In genomic region chr17:75526555-75527270, GRCh38 we compare ENCODE assay signal across 9 cellular contexts. TPM values are rescaled to one million over a fixed set of nuclear protein-coding genes. Genes with fewer than 3 reads are reported as not detected.
DNase-seq lines count a peak whose midpoint lies in the region; FAIRE-seq lines count a peak whose summit lies in the region.
"Had no signal": no experiment of that assay in that cellular context is flagged by ENCODE, and none has a peak within 500 bp of the region (broad histone marks: within the 10 kb centered on the region; RNA-seq: fewer than 3 reads in every experiment).

No MANE protein-coding gene starts in this region.

- peak overlapping the region; percentile 94 to 100 (median 99) for H3K4me2 ChIP-seq in BLaER1 treated with 17β-estradiol and CSF1 and Interleukin-3, amounts not matched to agents 10 nM and 100 nM

- H3K9me3 ChIP-seq in BLaER1 treated with 17β-estradiol and CSF1 and Interleukin-3, amounts not matched to agents 10 nM and 100 nM (replicated peaks in 1 of 11), result no peaks in the 10 kb centered on the region
- no peaks in the 10 kb centered on the region for H3K9me3 ChIP-seq in duodenal mucosa (ENCODE audit: control insufficient read depth in 1 of 2, low read length in 2 of 2)
- no peaks in the 10 kb centered on the region for H3K9me3 ChIP-seq in muscle layer of duodenum (ENCODE audit: control insufficient read depth in 1 of 2, low read length in 2 of 2)

- in situ Hi-C loops in KBM-7 (cut with MboI; ENCODE audit: low pct_unique_long_range_greater_than_20kb, low sequenced_read_pairs), result no loop called here

- peak overlapping the region; percentile 61 to 85 (median 77); a peak in 18 of 22 replicates for H3K9ac ChIP-seq in BLaER1 treated with 17β-estradiol and CSF1 and Interleukin-3, amounts not matched to agents 10 nM and 100 nM
- H3K9ac ChIP-seq in duodenal mucosa (ENCODE audit: low read depth in 1 of 2, low read length in 2 of 2), result peak overlapping the region; percentile 85 to 96

- FAIRE-seq in HTR-8/SVneo (lab: Jason Lieb, UNC), result no peak

- peak; percentile 16 for DNase-seq in KBM-7
- DNase-seq in NOMO-1 (lab: John Stamatoyannopoulos, UW; ENCODE audit: unreplicated experiment in 2 of 2), result no peak
- no peak for DNase-seq in HTR-8/SVneo (ENCODE audit: insufficient read length, low spot score)
- no peak for DNase-seq in NOMO-1 treated with DMSO at 0.1 percent for 48 hours (lab: John Stamatoyannopoulos, UW; ENCODE audit: unreplicated experiment)
- no peak for DNase-seq in SK-N-DZ (ENCODE audit: low spot score)
- DNase-seq: stimulated activated CD4-positive, alpha-beta T cell treated with anti-CD3 and anti-CD28 coated beads, Interleukin-4, amount 100 ng/mL, for 4 hours had no signal

- H4K20me1 ChIP-seq in BLaER1 treated with 17β-estradiol and CSF1 and Interleukin-3, amounts not matched to agents 10 nM and 100 nM, result peaks cover 0 to 65% (median 33%) of the 10 kb centered on the region in 11 experiments; a peak in 19 of 22 replicates

- H3K4me3 ChIP-seq in BLaER1 treated with 17β-estradiol and CSF1 and Interleukin-3, amounts not matched to agents 10 nM and 100 nM, result peak overlapping the region; percentile 69 to 90 (median 86)
- peak overlapping the region; percentile 77 to 81 for H3K4me3 ChIP-seq in duodenal mucosa (ENCODE audit: low read depth in 1 of 2, low read length in 2 of 2)
- H3K4me3 ChIP-seq in muscle layer of duodenum (ENCODE audit: low read depth in 1 of 2, low read length in 2 of 2), result peak overlapping the region; percentile 53 to 67

- H3K36me3 ChIP-seq in BLaER1 treated with 17β-estradiol and CSF1 and Interleukin-3, amounts not matched to agents 10 nM and 100 nM, result peaks cover 15 to 27% (median 21%) of the 10 kb centered on the region in 11 experiments; a peak in 21 of 22 replicates
- H3K36me3 ChIP-seq in duodenal mucosa (ENCODE audit: control insufficient read depth in 1 of 2, insufficient read depth in 2 of 2, low read length in 2 of 2) (peaks cover 6 to 9% of the 10 kb centered on the region in 2 donors), muscle layer of duodenum (ENCODE audit: control insufficient read depth in 1 of 2, insufficient read depth in 2 of 2, low read length in 2 of 2) (peaks cover 0 to 8% of the 10 kb centered on the region in 2 donors)

- H3K27me3 ChIP-seq in BLaER1 treated with 17β-estradiol and CSF1 and Interleukin-3, amounts not matched to agents 10 nM and 100 nM, result peaks cover 10 to 17% (median 16%) of the 10 kb centered on the region in 11 experiments; a peak in 21 of 22 replicates
- H3K27me3 ChIP-seq in duodenal mucosa (ENCODE audit: control insufficient read depth in 1 of 2, insufficient read depth in 2 of 2, low read length in 2 of 2), result no peaks in the 10 kb centered on the region
- H3K27me3 ChIP-seq in muscle layer of duodenum (ENCODE audit: low read depth, low read length), result no peaks in the 10 kb centered on the region

- H3K4me1 ChIP-seq in BLaER1 treated with 17β-estradiol and CSF1 and Interleukin-3, amounts not matched to agents 10 nM and 100 nM, result peaks cover 12 to 48% (median 40%) of the 10 kb centered on the region in 10 experiments; a peak in 19 of 20 replicates
- H3K4me1 ChIP-seq in duodenal mucosa (ENCODE audit: control insufficient read depth in 1 of 2, insufficient read depth in 2 of 2, low read length in 2 of 2) (peaks cover 23 to 34% of the 10 kb centered on the region in 2 donors), muscle layer of duodenum (ENCODE audit: control insufficient read depth in 1 of 2, insufficient read depth in 2 of 2, low read length in 2 of 2) (peaks cover 3 to 19% of the 10 kb centered on the region in 2 donors)

- H3K27ac ChIP-seq in BLaER1 treated with 17β-estradiol and CSF1 and Interleukin-3, amounts not matched to agents 10 nM and 100 nM, result no peak overlapping the region
- peak overlapping the region; percentile 80 for H3K27ac ChIP-seq in duodenal mucosa (ENCODE audit: low read depth, low read length)
- H3K27ac ChIP-seq in muscle layer of duodenum (ENCODE audit: low read length), result peak overlapping the region; percentile 77

RNA-seq across cellular contexts. Expression of gene LLGL2, which starts 1.2 kb away (rescaled TPM):
- 1.3 and 1.7 TPM in 2 replicates for polyA plus RNA-seq in SK-N-DZ (2014; cell fraction: cytosol; rRNA removed)
- polyA plus RNA-seq in SK-N-DZ (2014; cell fraction: nucleus; rRNA removed), result 1.1 and 1.7 TPM in 2 replicates

RNA-seq across cellular contexts. Expression of gene TSEN54, which starts 10.4 kb away (rescaled TPM):
- 77.8 and 95.2 TPM in 2 replicates for polyA plus RNA-seq in SK-N-DZ (2014; cell fraction: cytosol; rRNA removed)
- 174 and 182 TPM in 2 replicates for polyA plus RNA-seq in SK-N-DZ (2014; cell fraction: nucleus; rRNA removed)

RNA-seq across cellular contexts. Expression of gene CASKIN2, which starts 11.4 kb away (rescaled TPM):
- polyA plus RNA-seq in SK-N-DZ (2014; cell fraction: cytosol; rRNA removed), result 7.2 and 9.4 TPM in 2 replicates
- 13.8 and 46.4 TPM in 2 replicates for polyA plus RNA-seq in SK-N-DZ (2014; cell fraction: nucleus; rRNA removed)

Comparison
In these comparisons a context has a peak if more than half of its experiments do, and no peak if none do; other contexts are left out.
1. H3K27ac ChIP-seq: peak in duodenal mucosa (single experiment) and muscle layer of duodenum (single experiment); none in BLaER1 treated with 17β-estradiol and CSF1 and Interleukin-3, amounts not matched to agents 10 nM and 100 nM (0 of 11).
2. Peak in every context shown above with its lines, with median percentiles within 50 percentile points of each other: H3K4me3 ChIP-seq.